ENCODE assay signal across 21 cellular contexts in genomic region chr14:35319509-35319908, GRCh38. TPM values are rescaled to one million over a fixed set of nuclear protein-coding genes. Genes with fewer than 3 reads are reported as not detected.
DNase-seq lines count a peak whose midpoint lies in the region; ATAC-seq, FAIRE-seq and TF ChIP-seq lines count a peak whose summit lies in the region.
"Had no signal": no experiment of that assay in that cellular context is flagged by ENCODE, and none has a peak within 500 bp of the region (broad histone marks: within the 10 kb centered on the region; RNA-seq: fewer than 3 reads in every experiment).

No MANE protein-coding gene starts in this region.

- TF ChIP-seq CTCF in HepG2 (CRISPR knock-in tag; IDR thresholded peaks at IDR 0.05) (no peak), right lobe of liver (IDR thresholded peaks at IDR 0.05) (no peak), PC-3 (conservative IDR thresholded peaks at IDR 0.05; ENCODE audit: low read depth, low read length) (no peak), OCI-LY7 (conservative IDR thresholded peaks at IDR 0.05; ENCODE audit: low read length) (no peak)
- no peak for TF ChIP-seq CTCF in CD8-positive, alpha-beta T cell (IDR thresholded peaks at IDR 0.05)

- no peaks in the 10 kb centered on the region for H3K9me3 Mint-ChIP-seq in T-helper 2 cell treated with Interferon-gamma antibody and Interleukin-4, amounts not matched to agents 5 μg/mL and 100 μg/mL, for 36 hours
- no peaks in the 10 kb centered on the region for H3K9me3 Mint-ChIP-seq in CD8-positive, alpha-beta T cell
- H3K9me3 Mint-ChIP-seq: CD14-positive monocyte; CD4-positive, alpha-beta memory T cell; HFFc6 had no signal

- no peak overlapping the region for H3K4me3 ChIP-seq in HepG2 (replicated peaks in 1 of 3; ENCODE audit: insufficient read depth in 1 of 3, low read depth in 2 of 3, low read length in 3 of 3)
- H3K4me3 ChIP-seq in right lobe of liver, result no peak overlapping the region
- H3K4me3 ChIP-seq in PC-3 (ENCODE audit: low read length), result no peak overlapping the region
- no peak overlapping the region for H3K4me3 ChIP-seq in OCI-LY7 (ENCODE audit: low read depth, low read length, poor library complexity, severe bottlenecking)
- H3K4me3 ChIP-seq in CD8-positive, alpha-beta T cell (ENCODE audit: low read depth, low read length), result no peak overlapping the region
- H3K4me3 ChIP-seq: A549 had no signal

- H3K79me2 ChIP-seq in HepG2 (ENCODE audit: insufficient read depth, low read length) (no peaks in the 10 kb centered on the region), PC-3 (ENCODE audit: low read length) (no peaks in the 10 kb centered on the region), OCI-LY7 (ENCODE audit: insufficient read depth, low read depth, low read length) (no peaks in the 10 kb centered on the region)

- H3K27me3 ChIP-seq in HepG2 (ENCODE audit: control insufficient read depth in 1 of 2, insufficient read depth in 2 of 2, low read length in 2 of 2) (no peaks in the 10 kb centered on the region), right lobe of liver (no peaks in the 10 kb centered on the region), PC-3 (ENCODE audit: low read length) (no peaks in the 10 kb centered on the region)
- no peaks in the 10 kb centered on the region for H3K27me3 ChIP-seq in CD8-positive, alpha-beta T cell (ENCODE audit: insufficient read depth, low read length)

- intact Hi-C loops in HepG2 (cut with micrococcal nuclease; ENCODE audit: unreplicated experiment), result no loop called here
- intact Hi-C loops in right lobe of liver (cut with DNase I), result no loop called here
- intact Hi-C loops in PC-3 (cut with micrococcal nuclease), result no loop called here
- intact Hi-C loops in OCI-LY7 (cut with micrococcal nuclease; ENCODE audit: unreplicated experiment), result no loop called here
- intact Hi-C loops in CD8-positive, alpha-beta T cell (cut with DNase I, micrococcal nuclease), result no loop called here

- H3K36me3 Mint-ChIP-seq in T-helper 2 cell treated with Interferon-gamma antibody and Interleukin-4, amounts not matched to agents 5 μg/mL and 100 μg/mL, for 36 hours (ENCODE audit: low read depth), result peaks cover 40% of the 10 kb centered on the region
- peaks cover 47% of the 10 kb centered on the region for H3K36me3 Mint-ChIP-seq in CD8-positive, alpha-beta T cell

- H3K27ac Mint-ChIP-seq in T-helper 2 cell treated with Interferon-gamma antibody and Interleukin-4, amounts not matched to agents 5 μg/mL and 100 μg/mL, for 36 hours, result peak overlapping the region; percentile 4
- H3K27ac Mint-ChIP-seq in CD8-positive, alpha-beta T cell, result no peak overlapping the region
- H3K27ac Mint-ChIP-seq: HFFc6 had no signal

- no peaks in the 10 kb centered on the region for H3F3A ChIP-seq in PC-3 (ENCODE audit: low read length, unreplicated experiment)

- in situ Hi-C loops in HepG2 (cut with HindIII; ENCODE audit: extremely low pct_ligation_motif_present, low pct_unique_long_range_greater_than_20kb), result no loop called here

- POLR2A ChIA-PET in HepG2 (lab: Yijun Ruan, JAX), result interaction anchor here (1.3 to 5.3 kb wide), 5 partner anchors 13 to 85 kb away, joined by 3 to 27 read pairs (median 6); partner anchors contain the start of genes NFKBIA and PSMA6
- POLR2A ChIA-PET in PC-3 (lab: Charles Lee; ENCODE audit: unreplicated experiment), result no interaction called here
- POLR2A ChIA-PET in OCI-LY7 (lab: Charles Lee), result interaction anchor here (0.5 to 1.8 kb wide), 4 partner anchors 9 to 29 kb away, joined by 3 to 6 read pairs (median 4); no protein-coding TSS in a partner anchor
- POLR2A ChIA-PET in CD8-positive, alpha-beta T cell (lab: Charles Lee), result interaction anchor here (1.3 kb wide), 1 partner anchor 84 kb away, joined by 5 read pairs; no protein-coding TSS in a partner anchor

- FAIRE-seq in HepG2 (lab: Jason Lieb, UNC), result no peak
- FAIRE-seq: A549 had no signal

- no peak overlapping the region for H3K4me3 Mint-ChIP-seq in T-helper 2 cell treated with Interferon-gamma antibody and Interleukin-4, amounts not matched to agents 5 μg/mL and 100 μg/mL, for 36 hours
- no peak overlapping the region for H3K4me3 Mint-ChIP-seq in CD8-positive, alpha-beta T cell
- H3K4me3 Mint-ChIP-seq: CD14-positive monocyte; CD4-positive, alpha-beta memory T cell; HFFc6 had no signal

- no peak for TF ChIP-seq EP300 in HepG2 (IDR thresholded peaks at IDR 0.05; ENCODE audit: low read depth in 2 of 2, low read length in 2 of 2)
- TF ChIP-seq EP300 in HepG2 (CRISPR knock-in tag; IDR thresholded peaks at IDR 0.05; ENCODE audit: borderline replicate concordance), result no peak

- TF ChIP-seq POLR2A in HepG2 (IDR thresholded peaks at IDR 0.05; ENCODE audit: insufficient read depth in 1 of 2, low read depth in 2 of 2, low read length in 2 of 2) (peak in 1 of 2 experiments; percentile 7; a peak in 1 of 4 replicates), right lobe of liver (IDR thresholded peaks at IDR 0.05) (no peak)

- H2AFZ ChIP-seq in HepG2 (ENCODE audit: low read length) (no peak overlapping the region), PC-3 (ENCODE audit: low read length) (no peak overlapping the region), OCI-LY7 (ENCODE audit: low read length) (no peak overlapping the region)

- no peaks in the 10 kb centered on the region for H3K9me2 ChIP-seq in PC-3 (replicated peaks; ENCODE audit: low read length)
- no peaks in the 10 kb centered on the region for H3K9me2 ChIP-seq in OCI-LY7 (ENCODE audit: insufficient read depth, low read length)

- H3K27me3 Mint-ChIP-seq in T-helper 2 cell treated with Interferon-gamma antibody and Interleukin-4, amounts not matched to agents 5 μg/mL and 100 μg/mL, for 36 hours (ENCODE audit: low read depth), result no peaks in the 10 kb centered on the region
- no peaks in the 10 kb centered on the region for H3K27me3 Mint-ChIP-seq in CD8-positive, alpha-beta T cell (ENCODE audit: low read depth)
- H3K27me3 Mint-ChIP-seq: CD4-positive, alpha-beta memory T cell had no signal

- 95% methylated on average over 4 of the region's 4 CpGs for WGBS in HepG2 (ENCODE audit: low lambda C conversion rate)
- WGBS in right lobe of liver (ENCODE audit: insufficient coverage, low coverage, low lambda C conversion rate, missing lambda C conversion rate), result 92% methylated on average over 3 of the region's 4 CpGs

- DNase-seq in T-helper 2 cell treated with Interferon-gamma antibody and Interleukin-4, amounts not matched to agents 5 μg/mL and 100 μg/mL, for 36 hours (ENCODE audit: low spot score), result no peak
- DNase-seq in T-helper 2 cell, result no peak
- DNase-seq in HepG2 (ENCODE audit: low spot score), result no peak
- DNase-seq in right lobe of liver, result no peak
- DNase-seq in PC-3, result no peak
- no peak for DNase-seq in OCI-LY7 (ENCODE audit: low spot score)
- no peak for DNase-seq in CD8-positive, alpha-beta T cell
- DNase-seq: AML-193; Calu3; CD4-positive, alpha-beta memory T cell; DMS79 treated with DMSO at 0.1 percent for 48 hours; GF-D8; GOT3; H7; HFFc6; IMR-90 had no signal

- TF ChIP-seq RAD21 in HepG2 (CRISPR knock-in tag; IDR thresholded peaks at IDR 0.05), result no peak

- H3K36me3 ChIP-seq in HepG2 (replicated peaks in 1 of 2; ENCODE audit: control insufficient read depth in 1 of 2, insufficient read depth in 2 of 2, low read length in 2 of 2) (peaks cover 20 to 38% of the 10 kb centered on the region in 2 experiments), right lobe of liver (peaks cover 0 to 39% (median 16%) of the 10 kb centered on the region in 4 donors), PC-3 (ENCODE audit: low read depth, low read length) (peaks cover 35% of the 10 kb centered on the region), OCI-LY7 (ENCODE audit: insufficient read depth, low read length) (peaks cover 60% of the 10 kb centered on the region)
- peaks cover 12% of the 10 kb centered on the region for H3K36me3 ChIP-seq in CD8-positive, alpha-beta T cell (ENCODE audit: insufficient read depth, low read length)

- no peaks in the 10 kb centered on the region for H4K20me1 ChIP-seq in HepG2 (ENCODE audit: insufficient read depth, low read length)
- H4K20me1 ChIP-seq in PC-3 (ENCODE audit: low read length), result no peaks in the 10 kb centered on the region
- H4K20me1 ChIP-seq in OCI-LY7 (ENCODE audit: insufficient read depth, low read length), result no peaks in the 10 kb centered on the region

- CTCF ChIA-PET in HepG2 (lab: Yijun Ruan, JAX; ENCODE audit: low intra/inter-chr PET ratio, low total read pairs), result no interaction called here
- CTCF ChIA-PET in PC-3 (lab: Charles Lee), result no interaction called here
- CTCF ChIA-PET in OCI-LY7 (lab: Charles Lee; ENCODE audit: unreplicated experiment), result no interaction called here
- CTCF ChIA-PET in CD8-positive, alpha-beta T cell (lab: Charles Lee), result interaction anchor here (1.3 kb wide), 1 partner anchor 179 kb away, joined by 4 read pairs; no protein-coding TSS in a partner anchor

- H3K9me3 ChIP-seq in HepG2 (ENCODE audit: low read length) (no peaks in the 10 kb centered on the region), right lobe of liver (no peaks in the 10 kb centered on the region), PC-3 (ENCODE audit: low read length) (no peaks in the 10 kb centered on the region), OCI-LY7 (ENCODE audit: low read length) (no peaks in the 10 kb centered on the region)
- no peaks in the 10 kb centered on the region for H3K9me3 ChIP-seq in CD8-positive, alpha-beta T cell (ENCODE audit: low read length)
- H3K9me3 ChIP-seq: A549 had no signal

- no TSS peak for BruUV-seq in HepG2 (replicated peaks; lab: Mats Ljungman, UMichigan)
- BruUV-seq in PC-3 (replicated peaks; lab: Mats Ljungman, UMichigan), result TSS peak; percentile 10
- BruUV-seq in OCI-LY7 (replicated peaks; lab: Mats Ljungman, UMichigan), result no TSS peak

- H3K4me1 ChIP-seq in HepG2 (ENCODE audit: insufficient read depth, low read length) (no peaks in the 10 kb centered on the region), right lobe of liver (no peaks in the 10 kb centered on the region), PC-3 (ENCODE audit: insufficient read depth, low read length) (no peaks in the 10 kb centered on the region), OCI-LY7 (ENCODE audit: insufficient read depth, low read length, poor library complexity, severe bottlenecking) (no peaks in the 10 kb centered on the region)
- H3K4me1 ChIP-seq in CD8-positive, alpha-beta T cell (ENCODE audit: insufficient read depth, low read length), result no peaks in the 10 kb centered on the region
- H3K4me1 ChIP-seq: A549 had no signal

- H3K27ac ChIP-seq in HepG2 (ENCODE audit: extremely low read length, insufficient read depth, low read length) (no peak overlapping the region), right lobe of liver (no peak overlapping the region), PC-3 (ENCODE audit: low read length) (no peak overlapping the region), OCI-LY7 (ENCODE audit: low read depth, low read length, poor library complexity, severe bottlenecking) (no peak overlapping the region)
- H3K27ac ChIP-seq in CD8-positive, alpha-beta T cell (ENCODE audit: low read depth, low read length), result no peak overlapping the region
- H3K27ac ChIP-seq: 22Rv1, A549, HL-60 had no signal

- ATAC-seq in HepG2 (peak; percentile 8; the same call in 2 of the 3 replicates), right lobe of liver (no peak), PC-3 (no peak)
- no peak for ATAC-seq in CD8-positive, alpha-beta T cell
- ATAC-seq: A549, HCT116 had no signal

- H3K9ac ChIP-seq in HepG2 (ENCODE audit: insufficient read depth, low read depth, low read length) (no peak overlapping the region), PC-3 (ENCODE audit: low read length) (no peak overlapping the region)

- no peak overlapping the region for H3K4me2 ChIP-seq in HepG2 (ENCODE audit: low read depth, low read length)
- no peak overlapping the region for H3K4me2 ChIP-seq in PC-3 (ENCODE audit: low read length)
- no peak overlapping the region for H3K4me2 ChIP-seq in OCI-LY7 (ENCODE audit: low read length)
- H3K4me2 ChIP-seq: A549 had no signal

- H3K4me1 Mint-ChIP-seq in T-helper 2 cell treated with Interferon-gamma antibody and Interleukin-4, amounts not matched to agents 5 μg/mL and 100 μg/mL, for 36 hours (ENCODE audit: low read depth), result peaks cover 14% of the 10 kb centered on the region
- peaks cover 8% of the 10 kb centered on the region for H3K4me1 Mint-ChIP-seq in CD8-positive, alpha-beta T cell (ENCODE audit: low read depth)

RNA-seq across cellular contexts. Expression of gene PSMA6, which starts 27.3 kb away (rescaled TPM):
- total RNA-seq in HepG2 (2016; rRNA removed; fragmentation: Illumina TruSeq; extraction: Trizol), result 1,109 and 1,579 TPM in 2 replicates
- 1,013 and 1,135 TPM in 2 replicates for total RNA-seq in HepG2 (2016; cell fraction: cytosol; rRNA removed; fragmentation: Illumina TruSeq; extraction: Trizol; ENCODE audit: low read depth)
- 1,109 and 1,642 TPM in 2 replicates for total RNA-seq in HepG2 (2016; cell fraction: insoluble cytoplasmic fraction; rRNA removed; fragmentation: Illumina TruSeq; extraction: Trizol)
- total RNA-seq in HepG2 (2016; cell fraction: membrane; rRNA removed; fragmentation: Illumina TruSeq; extraction: Trizol), result 682 and 685 TPM in 2 replicates
- total RNA-seq in HepG2 (2016; cell fraction: nucleus; rRNA removed; fragmentation: Illumina TruSeq; extraction: Trizol), result 388 and 421 TPM in 2 replicates
- 399 and 525 TPM in 2 replicates for polyA plus RNA-seq in HepG2 (2011; rRNA removed)
- 367 and 461 TPM in 2 replicates for polyA plus RNA-seq in HepG2 (2011; cell fraction: cytosol; rRNA removed)
- polyA plus RNA-seq in HepG2 (2011; cell fraction: nucleus; rRNA removed), result 108 and 120 TPM in 2 replicates
- polyA plus RNA-seq in HepG2 (2012), result 473 and 515 TPM in 2 replicates
- 709 and 762 TPM in 2 replicates for polyA plus RNA-seq in HepG2 (2016; cell fraction: cytosol; fragmentation: Illumina TruSeq; extraction: Trizol; ENCODE audit: low read depth)
- polyA plus RNA-seq in HepG2 (2016; cell fraction: insoluble cytoplasmic fraction; fragmentation: Illumina TruSeq; extraction: Trizol; ENCODE audit: low read depth), result 1,270 and 1,369 TPM in 2 replicates
- polyA plus RNA-seq in HepG2 (2016; cell fraction: membrane; fragmentation: Illumina TruSeq; extraction: Trizol; ENCODE audit: low read depth), result 468 and 473 TPM in 2 replicates
- 530 and 538 TPM in 2 replicates for polyA plus RNA-seq in HepG2 (2016; cell fraction: nucleus; fragmentation: Illumina TruSeq; extraction: Trizol; ENCODE audit: insufficient read depth, low read depth)
- polyA minus RNA-seq in HepG2 (2011; rRNA and poly(A)+ RNA removed; ENCODE audit: low replicate concordance), result 141 and 189 TPM in 2 replicates
- 181 and 205 TPM in 2 replicates for polyA minus RNA-seq in HepG2 (2011; cell fraction: cytosol; rRNA and poly(A)+ RNA removed)
- 139 and 166 TPM in 2 replicates for polyA minus RNA-seq in HepG2 (2011; cell fraction: nucleus; rRNA and poly(A)+ RNA removed)
- total RNA-seq in right lobe of liver, result 100 to 1,000 TPM in 1 of 6 experiments, 10 to 100 TPM in 5; 66.9 to 122 (median 81.1) TPM
- 307 and 308 TPM in 2 replicates for total RNA-seq in PC-3 (2014; rRNA removed)
- total RNA-seq in OCI-LY7 (2014; rRNA removed; shearing (Covaris generic)), result 208 and 216 TPM in 2 replicates
- total RNA-seq in OCI-LY7 (2022), result 249 and 267 TPM in 2 replicates
- total RNA-seq in CD8-positive, alpha-beta T cell, result 10 to 100 TPM; 72.3 to 78.9 TPM
